Comparison of ENCODE assay signal across 14 cellular contexts in genomic region chr3:23490459-23490858, GRCh38.
DNase-seq lines count a peak whose midpoint lies in the region; ATAC-seq and TF ChIP-seq lines count a peak whose summit lies in the region.
"Had no signal": no experiment of that assay in that cellular context is flagged by ENCODE, and none has a peak within 500 bp of the region (broad histone marks: within the 10 kb centered on the region; RNA-seq: fewer than 3 reads in every experiment).

No MANE protein-coding gene starts in this region.

- ATAC-seq in foreskin keratinocyte (peak; percentile 87), upper lobe of right lung (peak; percentile 57)
- ATAC-seq: body of pancreas, HCT116 had no signal

- peaks cover 11% of the 10 kb centered on the region for H3K4me1 ChIP-seq in foreskin keratinocyte
- H3K4me1 ChIP-seq in upper lobe of right lung = peaks cover 5% of the 10 kb centered on the region
- peaks cover 0 to 28% of the 10 kb centered on the region in 2 donors for H3K4me1 ChIP-seq in right atrium auricular region

- intact Hi-C loops in upper lobe of right lung (cut with DNase I) = no loop called here

- no peaks in the 10 kb centered on the region for H3K36me3 ChIP-seq in upper lobe of right lung
- H3K36me3 ChIP-seq in right atrium auricular region = no peaks in the 10 kb centered on the region
- H3K36me3 ChIP-seq: thyroid gland had no signal

- no peak overlapping the region for H3K4me3 ChIP-seq in upper lobe of right lung
- no peak overlapping the region for H3K4me3 ChIP-seq in right atrium auricular region
- H3K4me3 ChIP-seq: body of pancreas, thyroid gland had no signal

- TF ChIP-seq CTCF in foreskin keratinocyte (conservative IDR thresholded peaks at IDR 0.05) (no peak), upper lobe of right lung (IDR thresholded peaks at IDR 0.05) (no peak), right atrium auricular region (IDR thresholded peaks at IDR 0.05) (no peak)

- H3K27ac ChIP-seq in foreskin keratinocyte = no peak overlapping the region
- H3K27ac ChIP-seq in upper lobe of right lung = no peak overlapping the region
- H3K27ac ChIP-seq in right atrium auricular region = no peak overlapping the region
- H3K27ac ChIP-seq: body of pancreas, thyroid gland had no signal

- H3K27me3 ChIP-seq in foreskin keratinocyte (no peaks in the 10 kb centered on the region), upper lobe of right lung (no peaks in the 10 kb centered on the region), right atrium auricular region (no peaks in the 10 kb centered on the region)
- H3K27me3 ChIP-seq: body of pancreas, thyroid gland had no signal

- DNase-seq in HS-5 (ENCODE audit: low read depth) (peak; percentile 34), amniotic stem cell (lab: John Stamatoyannopoulos, UW) (peak; percentile 10), foreskin keratinocyte (peak in 1 of 2 donors; percentile 47), upper lobe of right lung (no peak), NCI-H2107 treated with DMSO at 0.1 percent for 48 hours (lab: John Stamatoyannopoulos, UW; ENCODE audit: unreplicated experiment) (no peak), right atrium auricular region (ENCODE audit: low spot score) (no peak), NCI-H510A treated with DMSO at 0.1 percent for 48 hours (lab: John Stamatoyannopoulos, UW) (no peak)
- DNase-seq: activated T-cell treated with anti-CD3 and anti-CD28 coated beads, Interleukin-2, amount 50 U/mL, for 24 hours; body of pancreas; Calu3; naive B cell; NCI-H2081; thyroid gland had no signal

- H3K9me3 ChIP-seq in upper lobe of right lung = peaks cover 8% of the 10 kb centered on the region
- no peaks in the 10 kb centered on the region for H3K9me3 ChIP-seq in right atrium auricular region
- H3K9me3 ChIP-seq: body of pancreas, thyroid gland had no signal

Comparison
In these comparisons a context has a peak if more than half of its experiments do, and no peak if none do; other contexts are left out.
1. DNase-seq: peak in HS-5 (single experiment) and amniotic stem cell (single experiment); none in upper lobe of right lung (single experiment), NCI-H2107 treated with DMSO at 0.1 percent for 48 hours (single experiment), right atrium auricular region (single experiment) and NCI-H510A treated with DMSO at 0.1 percent for 48 hours (single experiment).